In the genomic region with DNA sequence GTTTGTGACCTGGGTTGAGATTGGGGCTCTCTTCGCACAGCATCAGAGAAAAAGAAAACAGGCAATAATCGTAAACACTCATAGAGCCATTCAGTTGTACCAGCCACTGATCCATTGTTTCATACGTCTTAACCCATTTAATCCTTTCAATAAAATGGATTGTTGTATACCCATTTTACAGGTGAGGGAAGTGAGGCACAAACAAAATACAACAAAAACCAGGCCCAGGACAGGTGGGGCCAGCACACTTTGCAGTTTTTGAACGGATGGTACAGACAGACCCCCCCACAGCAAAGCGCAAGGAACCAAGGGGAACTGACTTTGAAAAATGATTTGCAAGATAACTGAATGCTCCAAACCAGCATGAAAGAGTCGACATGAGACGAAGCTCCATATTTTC, we compare ENCODE assay signal across 17 cellular contexts. TPM values are rescaled to one million over a fixed set of nuclear protein-coding genes. Genes with fewer than 3 reads are reported as not detected.
DNase-seq lines count a peak whose midpoint lies in the region; ATAC-seq and TF ChIP-seq lines count a peak whose summit lies in the region.
"Had no signal": no experiment of that assay in that cellular context is flagged by ENCODE, and none has a peak within 500 bp of the region (broad histone marks: within the 10 kb centered on the region; RNA-seq: fewer than 3 reads in every experiment).

No MANE protein-coding gene starts in this region.

- H3K36me3 ChIP-seq in cardiac muscle cell (no peaks in the 10 kb centered on the region), sigmoid colon (no peaks in the 10 kb centered on the region), tibial artery (no peaks in the 10 kb centered on the region)
- H3K36me3 ChIP-seq: BLaER1 had no signal

- H3K27ac ChIP-seq in cardiac muscle cell (peak overlapping the region; percentile 80), right cardiac atrium (ENCODE audit: low read length) (no peak overlapping the region), sigmoid colon (peak overlapping the region in 3 of 4 donors; percentile 80 to 92 (median 83)), tibial artery (no peak overlapping the region)
- H3K27ac ChIP-seq: BLaER1 had no signal

- 89% methylated on average over 7 of the region's 7 CpGs for WGBS in right cardiac atrium
- 90% methylated on average over 7 of the region's 7 CpGs for WGBS in sigmoid colon, 2 donors

- H3K4me3 ChIP-seq in cardiac muscle cell (no peak overlapping the region), right cardiac atrium (ENCODE audit: low read length) (no peak overlapping the region), sigmoid colon (no peak overlapping the region), tibial artery (no peak overlapping the region)
- H3K4me3 ChIP-seq: BLaER1, GM23338 had no signal

- no peak for TF ChIP-seq POLR2A in sigmoid colon (IDR thresholded peaks at IDR 0.05)

- H3K9me3 ChIP-seq in cardiac muscle cell (ENCODE audit: low read depth): no peaks in the 10 kb centered on the region
- H3K9me3 ChIP-seq in right cardiac atrium (ENCODE audit: control insufficient read depth, low read length): no peaks in the 10 kb centered on the region
- no peaks in the 10 kb centered on the region for H3K9me3 ChIP-seq in sigmoid colon
- no peaks in the 10 kb centered on the region for H3K9me3 ChIP-seq in tibial artery

- H3K4me1 ChIP-seq in cardiac muscle cell (ENCODE audit: low read depth) (peaks cover 19% of the 10 kb centered on the region), right cardiac atrium (ENCODE audit: control insufficient read depth, insufficient read depth, low read length) (no peaks in the 10 kb centered on the region), sigmoid colon (peaks cover 0 to 66% (median 54%) of the 10 kb centered on the region in 4 donors), tibial artery (peaks cover 5 to 26% (median 16%) of the 10 kb centered on the region in 4 donors)

- TF ChIP-seq CTCF in cardiac muscle cell (IDR thresholded peaks at IDR 0.05; ENCODE audit: low read depth, low read length) (no peak), sigmoid colon (IDR thresholded peaks at IDR 0.05) (no peak), tibial artery (IDR thresholded peaks at IDR 0.05) (no peak)

- no peak for TF ChIP-seq EP300 in sigmoid colon (IDR thresholded peaks at IDR 0.05)

- no peaks in the 10 kb centered on the region for H3K27me3 ChIP-seq in cardiac muscle cell
- no peaks in the 10 kb centered on the region for H3K27me3 ChIP-seq in right cardiac atrium (ENCODE audit: control insufficient read depth, insufficient read depth)
- no peaks in the 10 kb centered on the region for H3K27me3 ChIP-seq in sigmoid colon
- peaks cover 0 to 3% of the 10 kb centered on the region in 2 donors for H3K27me3 ChIP-seq in tibial artery

- ATAC-seq in right cardiac atrium: no peak
- ATAC-seq: GM23338, HCT116 had no signal

- DNase-seq in cardiac muscle cell (ENCODE audit: low read depth in 1 of 2, low spot score in 1 of 2) (no peak), right cardiac atrium (no peak), ecto neural progenitor cell (ENCODE audit: low spot score) (peak; percentile 16), mesenteric fat pad (ENCODE audit: low spot score) (peak; percentile 12), sigmoid colon (no peak), occipital lobe (lab: John Stamatoyannopoulos, UW) (no peak), tibial artery (no peak), NCI-H1694 (lab: John Stamatoyannopoulos, UW) (no peak)
- DNase-seq: 8988T; CD4-positive, alpha-beta memory T cell; DMS153; GDM1; H7; HFFc6 had no signal

- intact Hi-C loops in right cardiac atrium (cut with DNase I): no loop called here
- intact Hi-C loops in sigmoid colon (cut with DNase I): loop anchor here (5.0 kb wide), 1 partner anchor 40 kb away; no protein-coding TSS in a partner anchor
- intact Hi-C loops in tibial artery (cut with DNase I; ENCODE audit: low total_unique reads): no loop called here

RNA-seq across cellular contexts. Expression of a gene that starts 4.3 kb away (rescaled TPM):
- total RNA-seq in cardiac muscle cell (0.53 and 0.74 TPM in 2 replicates), right cardiac atrium (1 to 10 TPM in 1 of 4 donors, under 1 TPM in 2, not detected in 1; 0.06 to 1.0 (median 0.09) TPM), mesenteric fat pad (0.55 TPM), sigmoid colon (1 to 10 TPM in 1 of 4 donors, under 1 TPM in 1, not detected in 2; 0.27 to 1.1 TPM), occipital lobe (0.31 TPM)
- polyA plus RNA-seq in cardiac muscle cell (0.24 and 3.5 TPM in 2 replicates), right cardiac atrium (0.25 TPM), sigmoid colon (1 to 10 TPM in 1 of 3 donors, under 1 TPM in 2; 0.70 to 1.8 (median 0.92) TPM)
- total RNA-seq: CD4-positive, alpha-beta memory T cell had no signal

Comparison
In these comparisons a context has a peak if more than half of its experiments do, and no peak if none do; other contexts are left out.
1. H3K27ac ChIP-seq: peak in cardiac muscle cell (single experiment) and sigmoid colon (3 of 4); none in right cardiac atrium (single experiment) and tibial artery (0 of 2).
2. DNase-seq: peak in ecto neural progenitor cell (single experiment) and mesenteric fat pad (single experiment); none in cardiac muscle cell (0 of 2), right cardiac atrium (0 of 3), sigmoid colon (single experiment), occipital lobe (single experiment), tibial artery (0 of 2) and NCI-H1694 (single experiment).